17 cellular contexts compared by ENCODE assay signal in genomic region chr3:16386536-16386935, GRCh38.
A peak's percentile ranks its signal among the peaks of the same experiment; 100 is the strongest.
DNase-seq lines count a peak whose midpoint lies in the region; ATAC-seq and TF ChIP-seq lines count a peak whose summit lies in the region.
"Had no signal": no experiment of that assay in that cellular context is flagged by ENCODE, and none has a peak within 500 bp of the region (broad histone marks: within the 10 kb centered on the region; RNA-seq: fewer than 3 reads in every experiment).

No MANE protein-coding gene starts in this region.

- no peak for TF ChIP-seq EP300 in gastroesophageal sphincter (IDR thresholded peaks at IDR 0.05)

- H3K27me3 Mint-ChIP-seq in CD4-positive, alpha-beta T cell = no peaks in the 10 kb centered on the region
- no peaks in the 10 kb centered on the region for H3K27me3 Mint-ChIP-seq in activated T-helper 17 cell treated with anti-CD3 and anti-CD28 coated beads, Interleukin-2, amount 50 U/mL, for 72 hours

- TF ChIP-seq CTCF in CD4-positive, alpha-beta T cell (IDR thresholded peaks at IDR 0.05) = no peak
- TF ChIP-seq CTCF in GM12865 (IDR thresholded peaks at IDR 0.05; ENCODE audit: insufficient read depth, low read depth, low read length, missing control alignments) (no peak), gastroesophageal sphincter (IDR thresholded peaks at IDR 0.05) (no peak)

- H3K36me3 ChIP-seq in gastroesophageal sphincter = no peaks in the 10 kb centered on the region
- H3K36me3 ChIP-seq: prostate gland, transverse colon had no signal

- H3K4me1 ChIP-seq in gastroesophageal sphincter = peaks cover 3 to 74% (median 14%) of the 10 kb centered on the region in 3 donors
- H3K4me1 ChIP-seq: prostate gland, transverse colon had no signal

- H3K36me3 Mint-ChIP-seq in CD4-positive, alpha-beta T cell (ENCODE audit: low read depth) = peaks cover 35% of the 10 kb centered on the region
- peaks cover 75% of the 10 kb centered on the region for H3K36me3 Mint-ChIP-seq in activated T-helper 17 cell treated with anti-CD3 and anti-CD28 coated beads, Interleukin-2, amount 50 U/mL, for 72 hours (ENCODE audit: low read depth)

- TF ChIP-seq POLR2A in gastroesophageal sphincter (IDR thresholded peaks at IDR 0.05) = no peak

- CTCF ChIA-PET in CD4-positive, alpha-beta T cell (lab: Charles Lee) = interaction anchor here (1.2 kb wide), 1 partner anchor 125 kb away, joined by 3 read pairs; no protein-coding TSS in a partner anchor

- no peak for ATAC-seq in CD4-positive, alpha-beta T cell (ENCODE audit: poor library complexity)
- no peak for ATAC-seq in activated T-helper 17 cell treated with anti-CD3 and anti-CD28 coated beads, Interleukin-2, amount 50 U/mL, for 72 hours (replicated peaks)
- ATAC-seq in gastroesophageal sphincter (no peak), GM18909 (IDR thresholded peaks at IDR 0.05; ENCODE audit: poor library complexity, unreplicated experiment) (no peak), GM18861 (IDR thresholded peaks at IDR 0.05; ENCODE audit: unreplicated experiment) (no peak)

- H3K27me3 ChIP-seq in CD4-positive, alpha-beta T cell (ENCODE audit: control insufficient read depth, insufficient read depth, low read length) = no peaks in the 10 kb centered on the region
- no peaks in the 10 kb centered on the region for H3K27me3 ChIP-seq in gastroesophageal sphincter
- H3K27me3 ChIP-seq: transverse colon had no signal

- DNase-seq in CD4-positive, alpha-beta T cell = no peak
- peak; percentile 64 for DNase-seq in GM12865 (ENCODE audit: low read depth)
- no peak for DNase-seq in NCI-H187 treated with DMSO at 0.1 percent for 48 hours (lab: John Stamatoyannopoulos, UW)
- DNase-seq in NCI-H2196 treated with DMSO at 0.1 percent for 48 hours (lab: John Stamatoyannopoulos, UW; ENCODE audit: unreplicated experiment) = no peak
- DNase-seq: activated CD4-positive, CD25-positive, alpha-beta regulatory T cell; activated CD8-positive, alpha-beta memory T cell treated with anti-CD3 and anti-CD28 coated beads, Interleukin-2, amount 50 U/mL, for 48 hours; amygdala; DMS53; NCI-H1092; RPMI8226; small intestine; transverse colon had no signal

- 81 to 85% methylated on average over 6 of the region's 6 CpGs for WGBS in gastroesophageal sphincter (ENCODE audit: low coverage in 1 of 2), 2 donors

- no peaks in the 10 kb centered on the region for H3K9me3 ChIP-seq in CD4-positive, alpha-beta T cell (ENCODE audit: control insufficient read depth, low read length)
- H3K9me3 ChIP-seq in gastroesophageal sphincter = no peaks in the 10 kb centered on the region
- H3K9me3 ChIP-seq: prostate gland, transverse colon had no signal

- no peaks in the 10 kb centered on the region for H3K9me3 Mint-ChIP-seq in CD4-positive, alpha-beta T cell
- H3K9me3 Mint-ChIP-seq in activated T-helper 17 cell treated with anti-CD3 and anti-CD28 coated beads, Interleukin-2, amount 50 U/mL, for 72 hours = peaks cover 3% of the 10 kb centered on the region

- H3K27ac Mint-ChIP-seq in CD4-positive, alpha-beta T cell = peak overlapping the region; percentile 5
- peak overlapping the region; percentile 46 for H3K27ac Mint-ChIP-seq in activated T-helper 17 cell treated with anti-CD3 and anti-CD28 coated beads, Interleukin-2, amount 50 U/mL, for 72 hours

- no peak overlapping the region for H3K27ac ChIP-seq in CD4-positive, alpha-beta T cell (ENCODE audit: low read depth, low read length)
- H3K27ac ChIP-seq in gastroesophageal sphincter = peak overlapping the region in 3 of 4 donors; percentile 72 to 75 (median 72)
- H3K27ac ChIP-seq: prostate gland, transverse colon had no signal

- intact Hi-C loops in CD4-positive, alpha-beta T cell (cut with DNase I, micrococcal nuclease) = no loop called here

- POLR2A ChIA-PET in CD4-positive, alpha-beta T cell (lab: Charles Lee) = no interaction called here

- no peak overlapping the region for H3K4me3 Mint-ChIP-seq in CD4-positive, alpha-beta T cell
- no peak overlapping the region for H3K4me3 Mint-ChIP-seq in activated T-helper 17 cell treated with anti-CD3 and anti-CD28 coated beads, Interleukin-2, amount 50 U/mL, for 72 hours

- H3K4me1 Mint-ChIP-seq in CD4-positive, alpha-beta T cell (ENCODE audit: low read depth) = peaks cover 84% of the 10 kb centered on the region
- peaks cover 58% of the 10 kb centered on the region for H3K4me1 Mint-ChIP-seq in activated T-helper 17 cell treated with anti-CD3 and anti-CD28 coated beads, Interleukin-2, amount 50 U/mL, for 72 hours

- no peak overlapping the region for H3K4me3 ChIP-seq in GM12865 (ENCODE audit: low read depth, low read length)
- no peak overlapping the region for H3K4me3 ChIP-seq in gastroesophageal sphincter
- H3K4me3 ChIP-seq: prostate gland, transverse colon had no signal
